ENCODE assay signal across 1 cellular context in genomic region chr12:120225852-120226640, GRCh38.
TF ChIP-seq lines count a peak whose summit lies in the region.

No MANE protein-coding gene starts in this region.

TF ChIP-seq in GM23338, 12 proteins besides CTCF, POLR2A, EP300 and RAD21 (continued from another document):
- TF ChIP-seq ETS1 (IDR thresholded peaks at IDR 0.05) (no peak), EZH2phosphoT487 (IDR thresholded peaks at IDR 0.05; ENCODE audit: unreplicated experiment) (no peak), STAT1 (IDR thresholded peaks at IDR 0.05; ENCODE audit: unreplicated experiment) (no peak), ZNF331 (CRISPR knock-in tag; IDR thresholded peaks at IDR 0.05; ENCODE audit: low read depth) (no peak), CREB1 (CRISPR knock-in tag; IDR thresholded peaks at IDR 0.05; ENCODE audit: low read depth) (no peak), JUNB (IDR thresholded peaks at IDR 0.05; ENCODE audit: unreplicated experiment) (no peak), REST (IDR thresholded peaks at IDR 0.05; ENCODE audit: unreplicated experiment) (no peak), ZNF114 (CRISPR knock-in tag; IDR thresholded peaks at IDR 0.05) (no peak)
TF ChIP-seq in GM23338: peak in this region for 0.
